8 cellular contexts compared by ENCODE assay signal in genomic region chr9:127158995-127159801, GRCh38. TPM values are rescaled to one million over a fixed set of nuclear protein-coding genes. Genes with fewer than 3 reads are reported as not detected.
DNase-seq lines count a peak whose midpoint lies in the region; ATAC-seq lines count a peak whose summit lies in the region.

No MANE protein-coding gene starts in this region.

- peaks cover 14% of the 10 kb centered on the region for H3K4me1 ChIP-seq in iPS-18a (ENCODE audit: control insufficient read depth, low read depth, low read length)

- H3K9me3 Mint-ChIP-seq in stimulated activated effector memory CD8-positive, alpha-beta T cell treated with anti-CD3 and anti-CD28 coated beads, Interleukin-12 subunit alpha, Interleukin-12 subunit beta, amount 100 ng/mL, for 72 hours = no peaks in the 10 kb centered on the region

- no peak overlapping the region for H3K27ac ChIP-seq in iPS-18a (ENCODE audit: low read length)

- DNase-seq in HT-29 (ENCODE audit: low spot score) (peak; percentile 56), amniotic epithelial cell (ENCODE audit: low read depth) (peak; percentile 88), NCI-H1105 treated with DMSO at 0.1 percent for 48 hours (lab: John Stamatoyannopoulos, UW) (no peak), NCI-H2029 (lab: John Stamatoyannopoulos, UW) (no peak), NCI-H2081 treated with DMSO at 0.1 percent for 48 hours (lab: John Stamatoyannopoulos, UW) (no peak)
- DNase-seq in stimulated activated effector memory CD8-positive, alpha-beta T cell treated with anti-CD3 and anti-CD28 coated beads, Interleukin-12 subunit alpha, Interleukin-12 subunit beta, amount 100 ng/mL, for 72 hours (ENCODE audit: low spot score in 2 of 2) = no peak
- no peak for DNase-seq in activated naive CD4-positive, alpha-beta T cell treated with anti-CD3 and anti-CD28 coated beads, Interleukin-2, amount 50 U/mL, for 16 hours

- no peak overlapping the region for H3K4me3 Mint-ChIP-seq in stimulated activated effector memory CD8-positive, alpha-beta T cell treated with anti-CD3 and anti-CD28 coated beads, Interleukin-12 subunit alpha, Interleukin-12 subunit beta, amount 100 ng/mL, for 72 hours

- no peaks in the 10 kb centered on the region for H3K9me3 ChIP-seq in iPS-18a (ENCODE audit: control insufficient read depth, low read depth, low read length)

- no peak overlapping the region for H3K27ac Mint-ChIP-seq in stimulated activated effector memory CD8-positive, alpha-beta T cell treated with anti-CD3 and anti-CD28 coated beads, Interleukin-12 subunit alpha, Interleukin-12 subunit beta, amount 100 ng/mL, for 72 hours

- no peak overlapping the region for H3K4me3 ChIP-seq in iPS-18a (ENCODE audit: low read length)

- peak overlapping the region; percentile 24 for H3K9ac ChIP-seq in iPS-18a (ENCODE audit: low read length)

- no peaks in the 10 kb centered on the region for H3K36me3 Mint-ChIP-seq in stimulated activated effector memory CD8-positive, alpha-beta T cell treated with anti-CD3 and anti-CD28 coated beads, Interleukin-12 subunit alpha, Interleukin-12 subunit beta, amount 100 ng/mL, for 72 hours

- H3K36me3 ChIP-seq in iPS-18a (ENCODE audit: control insufficient read depth, low read depth, low read length) = no peaks in the 10 kb centered on the region

- H3K4me1 Mint-ChIP-seq in stimulated activated effector memory CD8-positive, alpha-beta T cell treated with anti-CD3 and anti-CD28 coated beads, Interleukin-12 subunit alpha, Interleukin-12 subunit beta, amount 100 ng/mL, for 72 hours = peaks cover 28% of the 10 kb centered on the region

- peak; percentile 45 for ATAC-seq in stimulated activated effector memory CD8-positive, alpha-beta T cell treated with anti-CD3 and anti-CD28 coated beads, Interleukin-12 subunit alpha, Interleukin-12 subunit beta, amount 100 ng/mL, for 72 hours

- no peaks in the 10 kb centered on the region for H3K27me3 ChIP-seq in iPS-18a (ENCODE audit: control insufficient read depth, insufficient read depth, low read length)

RNA-seq across cellular contexts. Expression of gene ANGPTL2, which starts 36.8 kb away (rescaled TPM):
- 0.08 and 0.29 TPM in 2 replicates for total RNA-seq in HT-29 (2014; rRNA removed; shearing (Covaris generic))

Comparison
In these comparisons a context has a peak if more than half of its experiments do, and no peak if none do; other contexts are left out.
1. DNase-seq: peak in HT-29 (single experiment) and amniotic epithelial cell (single experiment); none in stimulated activated effector memory CD8-positive, alpha-beta T cell treated with anti-CD3 and anti-CD28 coated beads, Interleukin-12 subunit alpha, Interleukin-12 subunit beta, amount 100 ng/mL, for 72 hours (0 of 2), NCI-H1105 treated with DMSO at 0.1 percent for 48 hours (single experiment), activated naive CD4-positive, alpha-beta T cell treated with anti-CD3 and anti-CD28 coated beads, Interleukin-2, amount 50 U/mL, for 16 hours (single experiment), NCI-H2029 (single experiment) and NCI-H2081 treated with DMSO at 0.1 percent for 48 hours (single experiment).